In genomic region chr10:110872145-110872983, GRCh38 we compare ENCODE assay signal across 1 cellular context.
TF ChIP-seq lines count a peak whose summit lies in the region.

No MANE protein-coding gene starts in this region.

TF ChIP-seq in HepG2, 621 proteins besides CTCF, POLR2A, EP300 and RAD21 (continued from another document and continues in another):
- TF ChIP-seq ZBED4 (CRISPR knock-in tag; IDR thresholded peaks at IDR 0.05; ENCODE audit: borderline replicate concordance) = 0 out of 2 replicates have a peak, but pooled peaks have one; percentile 25
- TF ChIP-seq JARID2 (CRISPR knock-in tag; IDR thresholded peaks at IDR 0.05; ENCODE audit: insufficient replicate concordance) = no peak
- TF ChIP-seq ESRRA (CRISPR knock-in tag; IDR thresholded peaks at IDR 0.05; ENCODE audit: low read depth) = peak; percentile 52; the same call in 1 of the 2 replicates
- TF ChIP-seq, protein P1, sequence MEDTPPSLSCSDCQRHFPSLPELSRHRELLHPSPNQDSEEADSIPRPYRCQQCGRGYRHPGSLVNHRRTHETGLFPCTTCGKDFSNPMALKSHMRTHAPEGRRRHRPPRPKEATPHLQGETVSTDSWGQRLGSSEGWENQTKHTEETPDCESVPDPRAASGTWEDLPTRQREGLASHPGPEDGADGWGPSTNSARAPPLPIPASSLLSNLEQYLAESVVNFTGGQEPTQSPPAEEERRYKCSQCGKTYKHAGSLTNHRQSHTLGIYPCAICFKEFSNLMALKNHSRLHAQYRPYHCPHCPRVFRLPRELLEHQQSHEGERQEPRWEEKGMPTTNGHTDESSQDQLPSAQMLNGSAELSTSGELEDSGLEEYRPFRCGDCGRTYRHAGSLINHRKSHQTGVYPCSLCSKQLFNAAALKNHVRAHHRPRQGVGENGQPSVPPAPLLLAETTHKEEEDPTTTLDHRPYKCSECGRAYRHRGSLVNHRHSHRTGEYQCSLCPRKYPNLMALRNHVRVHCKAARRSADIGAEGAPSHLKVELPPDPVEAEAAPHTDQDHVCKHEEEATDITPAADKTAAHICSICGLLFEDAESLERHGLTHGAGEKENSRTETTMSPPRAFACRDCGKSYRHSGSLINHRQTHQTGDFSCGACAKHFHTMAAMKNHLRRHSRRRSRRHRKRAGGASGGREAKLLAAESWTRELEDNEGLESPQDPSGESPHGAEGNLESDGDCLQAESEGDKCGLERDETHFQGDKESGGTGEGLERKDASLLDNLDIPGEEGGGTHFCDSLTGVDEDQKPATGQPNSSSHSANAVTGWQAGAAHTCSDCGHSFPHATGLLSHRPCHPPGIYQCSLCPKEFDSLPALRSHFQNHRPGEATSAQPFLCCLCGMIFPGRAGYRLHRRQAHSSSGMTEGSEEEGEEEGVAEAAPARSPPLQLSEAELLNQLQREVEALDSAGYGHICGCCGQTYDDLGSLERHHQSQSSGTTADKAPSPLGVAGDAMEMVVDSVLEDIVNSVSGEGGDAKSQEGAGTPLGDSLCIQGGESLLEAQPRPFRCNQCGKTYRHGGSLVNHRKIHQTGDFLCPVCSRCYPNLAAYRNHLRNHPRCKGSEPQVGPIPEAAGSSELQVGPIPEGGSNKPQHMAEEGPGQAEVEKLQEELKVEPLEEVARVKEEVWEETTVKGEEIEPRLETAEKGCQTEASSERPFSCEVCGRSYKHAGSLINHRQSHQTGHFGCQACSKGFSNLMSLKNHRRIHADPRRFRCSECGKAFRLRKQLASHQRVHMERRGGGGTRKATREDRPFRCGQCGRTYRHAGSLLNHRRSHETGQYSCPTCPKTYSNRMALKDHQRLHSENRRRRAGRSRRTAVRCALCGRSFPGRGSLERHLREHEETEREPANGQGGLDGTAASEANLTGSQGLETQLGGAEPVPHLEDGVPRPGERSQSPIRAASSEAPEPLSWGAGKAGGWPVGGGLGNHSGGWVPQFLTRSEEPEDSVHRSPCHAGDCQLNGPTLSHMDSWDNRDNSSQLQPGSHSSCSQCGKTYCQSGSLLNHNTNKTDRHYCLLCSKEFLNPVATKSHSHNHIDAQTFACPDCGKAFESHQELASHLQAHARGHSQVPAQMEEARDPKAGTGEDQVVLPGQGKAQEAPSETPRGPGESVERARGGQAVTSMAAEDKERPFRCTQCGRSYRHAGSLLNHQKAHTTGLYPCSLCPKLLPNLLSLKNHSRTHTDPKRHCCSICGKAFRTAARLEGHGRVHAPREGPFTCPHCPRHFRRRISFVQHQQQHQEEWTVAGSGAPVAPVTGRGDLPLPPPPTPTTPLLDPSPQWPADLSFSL (CRISPR knock-in tag; IDR thresholded peaks at IDR 0.05) = no peak
- TF ChIP-seq ZNF333 (CRISPR knock-in tag; IDR thresholded peaks at IDR 0.05; ENCODE audit: borderline replicate concordance) = no peak; the same call in 1 of the 2 replicates
- 0 out of 2 replicates have a peak, but pooled peaks have one; percentile 16 for TF ChIP-seq NCOA2 (CRISPR knock-in tag; IDR thresholded peaks at IDR 0.05)
- TF ChIP-seq, protein P2, sequence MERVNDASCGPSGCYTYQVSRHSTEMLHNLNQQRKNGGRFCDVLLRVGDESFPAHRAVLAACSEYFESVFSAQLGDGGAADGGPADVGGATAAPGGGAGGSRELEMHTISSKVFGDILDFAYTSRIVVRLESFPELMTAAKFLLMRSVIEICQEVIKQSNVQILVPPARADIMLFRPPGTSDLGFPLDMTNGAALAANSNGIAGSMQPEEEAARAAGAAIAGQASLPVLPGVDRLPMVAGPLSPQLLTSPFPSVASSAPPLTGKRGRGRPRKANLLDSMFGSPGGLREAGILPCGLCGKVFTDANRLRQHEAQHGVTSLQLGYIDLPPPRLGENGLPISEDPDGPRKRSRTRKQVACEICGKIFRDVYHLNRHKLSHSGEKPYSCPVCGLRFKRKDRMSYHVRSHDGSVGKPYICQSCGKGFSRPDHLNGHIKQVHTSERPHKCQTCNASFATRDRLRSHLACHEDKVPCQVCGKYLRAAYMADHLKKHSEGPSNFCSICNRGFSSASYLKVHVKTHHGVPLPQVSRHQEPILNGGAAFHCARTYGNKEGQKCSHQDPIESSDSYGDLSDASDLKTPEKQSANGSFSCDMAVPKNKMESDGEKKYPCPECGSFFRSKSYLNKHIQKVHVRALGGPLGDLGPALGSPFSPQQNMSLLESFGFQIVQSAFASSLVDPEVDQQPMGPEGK (CRISPR knock-in tag; IDR thresholded peaks at IDR 0.05) = peak; percentile 85
- TF ChIP-seq, protein P3, sequence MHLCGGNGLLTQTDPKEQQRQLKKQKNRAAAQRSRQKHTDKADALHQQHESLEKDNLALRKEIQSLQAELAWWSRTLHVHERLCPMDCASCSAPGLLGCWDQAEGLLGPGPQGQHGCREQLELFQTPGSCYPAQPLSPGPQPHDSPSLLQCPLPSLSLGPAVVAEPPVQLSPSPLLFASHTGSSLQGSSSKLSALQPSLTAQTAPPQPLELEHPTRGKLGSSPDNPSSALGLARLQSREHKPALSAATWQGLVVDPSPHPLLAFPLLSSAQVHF (CRISPR knock-in tag; IDR thresholded peaks at IDR 0.05) = 0 out of 2 replicates have a peak, but pooled peaks have one; percentile 64
- no peak for TF ChIP-seq SP1 (IDR thresholded peaks at IDR 0.05)
- 0 out of 2 replicates have a peak, but pooled peaks have one; percentile 23 for TF ChIP-seq SP1 (CRISPR knock-in tag; IDR thresholded peaks at IDR 0.05)
- TF ChIP-seq ZNF337 (CRISPR knock-in tag; IDR thresholded peaks at IDR 0.05; ENCODE audit: borderline replicate concordance, low read depth) = 0 out of 2 replicates have a peak, but pooled peaks have one; percentile 3
- 0 out of 2 replicates have a peak, but pooled peaks have one; percentile 36 for TF ChIP-seq ZFP82 (CRISPR knock-in tag; IDR thresholded peaks at IDR 0.05; ENCODE audit: borderline replicate concordance)
- TF ChIP-seq, protein P4, sequence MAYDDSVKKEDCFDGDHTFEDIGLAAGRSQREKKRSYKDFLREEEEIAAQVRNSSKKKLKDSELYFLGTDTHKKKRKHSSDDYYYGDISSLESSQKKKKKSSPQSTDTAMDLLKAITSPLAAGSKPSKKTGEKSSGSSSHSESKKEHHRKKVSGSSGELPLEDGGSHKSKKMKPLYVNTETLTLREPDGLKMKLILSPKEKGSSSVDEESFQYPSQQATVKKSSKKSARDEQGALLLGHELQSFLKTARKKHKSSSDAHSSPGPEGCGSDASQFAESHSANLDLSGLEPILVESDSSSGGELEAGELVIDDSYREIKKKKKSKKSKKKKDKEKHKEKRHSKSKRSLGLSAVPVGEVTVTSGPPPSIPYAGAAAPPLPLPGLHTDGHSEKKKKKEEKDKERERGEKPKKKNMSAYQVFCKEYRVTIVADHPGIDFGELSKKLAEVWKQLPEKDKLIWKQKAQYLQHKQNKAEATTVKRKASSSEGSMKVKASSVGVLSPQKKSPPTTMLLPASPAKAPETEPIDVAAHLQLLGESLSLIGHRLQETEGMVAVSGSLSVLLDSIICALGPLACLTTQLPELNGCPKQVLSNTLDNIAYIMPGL (CRISPR knock-in tag; IDR thresholded peaks at IDR 0.05; ENCODE audit: borderline replicate concordance in 1 of 2, low read depth in 1 of 2) = 0 out of 4 replicates have a peak, but pooled peaks of 1 of the 2 experiments have one; percentile 52
- TF ChIP-seq, protein P5, sequence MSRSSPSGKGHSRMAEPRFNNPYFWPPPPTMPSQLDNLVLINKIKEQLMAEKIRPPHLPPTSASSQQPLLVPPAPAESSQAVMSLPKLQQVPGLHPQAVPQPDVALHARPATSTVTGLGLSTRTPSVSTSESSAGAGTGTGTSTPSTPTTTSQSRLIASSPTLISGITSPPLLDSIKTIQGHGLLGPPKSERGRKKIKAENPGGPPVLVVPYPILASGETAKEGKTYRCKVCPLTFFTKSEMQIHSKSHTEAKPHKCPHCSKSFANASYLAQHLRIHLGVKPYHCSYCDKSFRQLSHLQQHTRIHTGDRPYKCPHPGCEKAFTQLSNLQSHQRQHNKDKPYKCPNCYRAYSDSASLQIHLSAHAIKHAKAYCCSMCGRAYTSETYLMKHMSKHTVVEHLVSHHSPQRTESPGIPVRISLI (CRISPR knock-in tag; IDR thresholded peaks at IDR 0.05; ENCODE audit: borderline replicate concordance) = peak; percentile 55; the same call in 1 of the 2 replicates
- peak; percentile 6; the same call in 1 of the 2 replicates for TF ChIP-seq HDAC2 (CRISPR knock-in tag; IDR thresholded peaks at IDR 0.05)
- TF ChIP-seq, protein P6, sequence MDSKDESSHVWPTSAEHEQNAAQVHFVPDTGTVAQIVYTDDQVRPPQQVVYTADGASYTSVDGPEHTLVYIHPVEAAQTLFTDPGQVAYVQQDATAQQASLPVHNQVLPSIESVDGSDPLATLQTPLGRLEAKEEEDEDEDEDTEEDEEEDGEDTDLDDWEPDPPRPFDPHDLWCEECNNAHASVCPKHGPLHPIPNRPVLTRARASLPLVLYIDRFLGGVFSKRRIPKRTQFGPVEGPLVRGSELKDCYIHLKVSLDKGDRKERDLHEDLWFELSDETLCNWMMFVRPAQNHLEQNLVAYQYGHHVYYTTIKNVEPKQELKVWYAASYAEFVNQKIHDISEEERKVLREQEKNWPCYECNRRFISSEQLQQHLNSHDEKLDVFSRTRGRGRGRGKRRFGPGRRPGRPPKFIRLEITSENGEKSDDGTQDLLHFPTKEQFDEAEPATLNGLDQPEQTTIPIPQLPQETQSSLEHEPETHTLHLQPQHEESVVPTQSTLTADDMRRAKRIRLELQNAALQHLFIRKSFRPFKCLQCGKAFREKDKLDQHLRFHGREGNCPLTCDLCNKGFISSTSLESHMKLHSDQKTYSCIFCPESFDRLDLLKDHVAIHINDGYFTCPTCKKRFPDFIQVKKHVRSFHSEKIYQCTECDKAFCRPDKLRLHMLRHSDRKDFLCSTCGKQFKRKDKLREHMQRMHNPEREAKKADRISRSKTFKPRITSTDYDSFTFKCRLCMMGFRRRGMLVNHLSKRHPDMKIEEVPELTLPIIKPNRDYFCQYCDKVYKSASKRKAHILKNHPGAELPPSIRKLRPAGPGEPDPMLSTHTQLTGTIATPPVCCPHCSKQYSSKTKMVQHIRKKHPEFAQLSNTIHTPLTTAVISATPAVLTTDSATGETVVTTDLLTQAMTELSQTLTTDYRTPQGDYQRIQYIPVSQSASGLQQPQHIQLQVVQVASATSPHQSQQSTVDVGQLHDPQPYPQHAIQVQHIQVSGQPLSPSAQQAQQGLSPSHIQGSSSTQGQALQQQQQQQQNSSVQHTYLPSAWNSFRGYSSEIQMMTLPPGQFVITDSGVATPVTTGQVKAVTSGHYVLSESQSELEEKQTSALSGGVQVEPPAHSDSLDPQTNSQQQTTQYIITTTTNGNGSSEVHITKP (CRISPR knock-in tag; IDR thresholded peaks at IDR 0.05; ENCODE audit: low read depth) = peak; percentile 84
- TF ChIP-seq MTA1 (CRISPR knock-in tag; IDR thresholded peaks at IDR 0.05; ENCODE audit: borderline replicate concordance) = no peak; the same call in 1 of the 2 replicates
- peak; percentile 48 for TF ChIP-seq ASH2L (IDR thresholded peaks at IDR 0.05; ENCODE audit: insufficient read length, low read depth, low read length)
- no peak; the same call in 1 of the 2 replicates for TF ChIP-seq BCL3 (CRISPR knock-in tag; IDR thresholded peaks at IDR 0.05)
